Comparison of ENCODE assay signal across 21 cellular contexts in genomic region chr20:50271674-50272412, GRCh38.
DNase-seq lines count a peak whose midpoint lies in the region; ATAC-seq and TF ChIP-seq lines count a peak whose summit lies in the region.
"Had no signal": no experiment of that assay in that cellular context is flagged by ENCODE, and none has a peak within 500 bp of the region (broad histone marks: within the 10 kb centered on the region; RNA-seq: fewer than 3 reads in every experiment).

No MANE protein-coding gene starts in this region.

- H2AFZ ChIP-seq in trophoblast cell (ENCODE audit: insufficient read depth, low read length, poor library complexity): no peak overlapping the region

- H2BK120ac ChIP-seq in trophoblast cell (ENCODE audit: insufficient read depth, low read length, poor library complexity): no peak overlapping the region

- H3K27ac ChIP-seq in BLaER1 (no peak overlapping the region), trophoblast cell (ENCODE audit: low read depth, low read length) (no peak overlapping the region)
- H3K27ac ChIP-seq: SK-N-MC had no signal

- peak; percentile 63 for DNase-seq in NB4 (ENCODE audit: low read depth)
- DNase-seq in left ventricle myocardium superior: peak; percentile 72
- DNase-seq in trophoblast cell: no peak
- no peak for DNase-seq in H7
- no peak for DNase-seq in HPDE6-E6E7 (ENCODE audit: extremely low spot score)
- DNase-seq in DMS79 (lab: John Stamatoyannopoulos, UW): no peak
- DNase-seq: activated CD4-positive, alpha-beta T cell treated with anti-CD3 and anti-CD28 coated beads for 48 hours; activated naive CD4-positive, alpha-beta T cell; cerebellar nuclear complex; GF-D8; GOT3; KBM-7; NCI-H1105; NCI-H2107; NCI-H526; OCI-M1; retina; stimulated activated CD4-positive, alpha-beta T cell treated with anti-CD3 and anti-CD28 coated beads, Interleukin-1b, Interleukin-23, amount 100 ng/mL, for 48 hours had no signal

- TF ChIP-seq CTCF in NB4 (IDR thresholded peaks at IDR 0.05; ENCODE audit: low read depth, low read length): no peak

- H3K14ac ChIP-seq in trophoblast cell (ENCODE audit: low read length): no peak overlapping the region

- H3K36me3 ChIP-seq in BLaER1 (no peaks in the 10 kb centered on the region), trophoblast cell (ENCODE audit: control insufficient read depth in 1 of 2, insufficient read depth in 2 of 2, low read length in 2 of 2) (no peaks in the 10 kb centered on the region), H7 (replicated peaks; ENCODE audit: control insufficient read depth, insufficient read depth, low read length) (no peaks in the 10 kb centered on the region)

- H3K9ac ChIP-seq in BLaER1 (no peak overlapping the region), trophoblast cell (ENCODE audit: low read length) (no peak overlapping the region)

- H3K4me1 ChIP-seq in BLaER1 (peaks cover 61% of the 10 kb centered on the region), trophoblast cell (ENCODE audit: control insufficient read depth in 1 of 2, insufficient read depth in 2 of 2, low read length in 2 of 2) (peaks cover 3 to 4% of the 10 kb centered on the region in 2 experiments)

- H3K23ac ChIP-seq in trophoblast cell (ENCODE audit: low read length): no peak overlapping the region

- peak overlapping the region; percentile 58 for H2AK5ac ChIP-seq in trophoblast cell (ENCODE audit: low read length)

- H4K20me1 ChIP-seq in BLaER1: peaks cover 8% of the 10 kb centered on the region; the same call in 1 of the 2 replicates

- no peak overlapping the region for H4K12ac ChIP-seq in trophoblast cell (ENCODE audit: low read depth, low read length)

- H3K18ac ChIP-seq in trophoblast cell (ENCODE audit: low read length): no peak overlapping the region

- no peak overlapping the region for H3K4ac ChIP-seq in trophoblast cell (ENCODE audit: low read depth, low read length)

- no peaks in the 10 kb centered on the region for H3K79me2 ChIP-seq in trophoblast cell (ENCODE audit: control insufficient read depth, insufficient read depth, low read length, poor library complexity)

- H4K91ac ChIP-seq in trophoblast cell (ENCODE audit: low read depth, low read length): peak overlapping the region; percentile 2

- no CpG with 5 or more reads among the region's 13 CpGs for WGBS in trophoblast cell (ENCODE audit: extremely low coverage, insufficient coverage, insufficient read length)

- no peak overlapping the region for H2BK12ac ChIP-seq in trophoblast cell (ENCODE audit: low read length)

- H2BK5ac ChIP-seq in trophoblast cell (ENCODE audit: low read depth, low read length, poor library complexity): no peak overlapping the region

- ATAC-seq in left ventricle myocardium superior (peak; percentile 47), GM19023 (IDR thresholded peaks at IDR 0.05; ENCODE audit: unreplicated experiment) (no peak)

- no peak for TF ChIP-seq POLR2A in NB4 (IDR thresholded peaks at IDR 0.05; ENCODE audit: extremely low read depth, insufficient read length)

- intact Hi-C loops in left ventricle myocardium superior (cut with micrococcal nuclease): no loop called here

- H3K27me3 ChIP-seq in BLaER1: 0 out of 2 replicates have a peak, but pooled peaks cover 9% of the 10 kb centered on the region
- H3K27me3 ChIP-seq in trophoblast cell (ENCODE audit: insufficient read depth, low read length): no peaks in the 10 kb centered on the region
- H3K27me3 ChIP-seq in H7 (ENCODE audit: control insufficient read depth, insufficient read depth, low read length): no peaks in the 10 kb centered on the region

- H3K9me3 ChIP-seq in BLaER1: no peaks in the 10 kb centered on the region
- no peaks in the 10 kb centered on the region for H3K9me3 ChIP-seq in trophoblast cell (ENCODE audit: insufficient read depth, low read depth, low read length)

- H4K8ac ChIP-seq in trophoblast cell (ENCODE audit: low read depth, low read length): no peak overlapping the region

- H3K4me2 ChIP-seq in BLaER1: peak overlapping the region; percentile 89
- H3K4me2 ChIP-seq in trophoblast cell (ENCODE audit: low read length): no peak overlapping the region

- H3K79me1 ChIP-seq in trophoblast cell (ENCODE audit: low read length): peaks cover 6% of the 10 kb centered on the region

- H3K4me3 ChIP-seq in BLaER1: no peak overlapping the region
- no peak overlapping the region for H3K4me3 ChIP-seq in NB4 (ENCODE audit: low read depth, low read length)
- no peak overlapping the region for H3K4me3 ChIP-seq in trophoblast cell (ENCODE audit: low read depth, low read length)
- H3K4me3 ChIP-seq in H7 (ENCODE audit: insufficient read depth, low read depth, low read length): no peak overlapping the region
- H3K4me3 ChIP-seq: SK-N-MC had no signal

Comparison
In these comparisons a context has a peak if more than half of its experiments do, and no peak if none do; other contexts are left out.
1. DNase-seq: peak in NB4 (single experiment) and left ventricle myocardium superior (single experiment); none in trophoblast cell (0 of 2), H7 (single experiment), HPDE6-E6E7 (single experiment) and DMS79 (single experiment).